ENCODE assay signal across 1 cellular context in genomic region chr20:49482621-49483017, GRCh38.
TF ChIP-seq lines count a peak whose summit lies in the region.

Gene KCNB1 (minus strand): TSS chr20:49482668. CDS start chr20:49482480, 188 bp downstream.

TF ChIP-seq in K562, 482 proteins besides CTCF, POLR2A, EP300 and RAD21 (continued from another document):
- TF ChIP-seq ZBTB33 (CRISPR knock-in tag; IDR thresholded peaks at IDR 0.05): 0 out of 2 replicates have a peak, but pooled peaks have one; percentile 20
- 0 out of 2 replicates have a peak, but pooled peaks have one; percentile 60 for TF ChIP-seq TFAP4 (CRISPR knock-in tag; IDR thresholded peaks at IDR 0.05; ENCODE audit: borderline replicate concordance)
- 0 out of 2 replicates have a peak, but pooled peaks have one; percentile 31 for TF ChIP-seq CHAMP1 (IDR thresholded peaks at IDR 0.05)
- peak; percentile 37; the same call in 1 of the 2 replicates for TF ChIP-seq DMBX1 (CRISPR knock-in tag; IDR thresholded peaks at IDR 0.05; ENCODE audit: borderline replicate concordance)
- TF ChIP-seq HMG20A (CRISPR knock-in tag; conservative IDR thresholded peaks at IDR 0.05): no peak
- TF ChIP-seq REST (CRISPR knock-in tag; IDR thresholded peaks at IDR 0.05; ENCODE audit: low read depth): peak; percentile 97
- TF ChIP-seq ZBTB7A (IDR thresholded peaks at IDR 0.05; ENCODE audit: borderline replicate concordance, control insufficient read depth, low read depth, low read length): peak; percentile 71
- peak; percentile 70; the same call in 1 of the 2 replicates for TF ChIP-seq ZNF511 (CRISPR knock-in tag; IDR thresholded peaks at IDR 0.05)
- peak; percentile 51; the same call in 1 of the 2 replicates for TF ChIP-seq NCOA1 (IDR thresholded peaks at IDR 0.05; ENCODE audit: low read depth)
- no peak for TF ChIP-seq MEF2D (tag; conservative IDR thresholded peaks at IDR 0.05; ENCODE audit: low read depth)
- TF ChIP-seq PYGO2 (tag; IDR thresholded peaks at IDR 0.05): no peak
- peak; percentile 76 for TF ChIP-seq PRMT5 (CRISPR knock-in tag; IDR thresholded peaks at IDR 0.05)
- TF ChIP-seq MAZ (CRISPR knock-in tag; conservative IDR thresholded peaks at IDR 0.05 in 1 of 2, IDR thresholded peaks at IDR 0.05 in 1 of 2): peak in 1 of 2 experiments; percentile 67; a peak in 2 of 4 replicates
- no peak for TF ChIP-seq CREB1 (IDR thresholded peaks at IDR 0.05)
- TF ChIP-seq CREB1 (CRISPR knock-in tag; IDR thresholded peaks at IDR 0.05): 0 out of 2 replicates have a peak, but pooled peaks have one; percentile 26
- peak; percentile 26 for TF ChIP-seq PCBP1 (IDR thresholded peaks at IDR 0.05; ENCODE audit: low read depth, low read length, poor library complexity, severe bottlenecking)
- TF ChIP-seq NR0B1 (IDR thresholded peaks at IDR 0.05; ENCODE audit: partially characterized antibody): no peak
- peak; percentile 50 for TF ChIP-seq CXXC5 (CRISPR knock-in tag; IDR thresholded peaks at IDR 0.05)
- TF ChIP-seq XRCC5 (IDR thresholded peaks at IDR 0.05; ENCODE audit: low read depth, low read length): 0 out of 2 replicates have a peak, but pooled peaks have one; percentile 34
- TF ChIP-seq HNRNPK (IDR thresholded peaks at IDR 0.05; ENCODE audit: low read depth, low read length, poor library complexity, severe bottlenecking): no peak
- peak; percentile 55; the same call in 1 of the 2 replicates for TF ChIP-seq ZNF766 (CRISPR knock-in tag; conservative IDR thresholded peaks at IDR 0.05)
- TF ChIP-seq RB1 (IDR thresholded peaks at IDR 0.05; ENCODE audit: low read depth): 0 out of 2 replicates have a peak, but pooled peaks have one; percentile 17
- 0 out of 2 replicates have a peak, but pooled peaks have one; percentile 18 for TF ChIP-seq NR2C2 (CRISPR knock-in tag; IDR thresholded peaks at IDR 0.05)
- TF ChIP-seq NR2C2 (tag; IDR thresholded peaks at IDR 0.05): no peak
- peak in 1 of 2 experiments; percentile 17; a peak in 1 of 4 replicates for TF ChIP-seq RCOR1 (IDR thresholded peaks at IDR 0.05; ENCODE audit: borderline replicate concordance in 1 of 2, low read depth in 2 of 2, low read length in 2 of 2)
- TF ChIP-seq ELF2 (CRISPR knock-in tag; IDR thresholded peaks at IDR 0.05): no peak
- peak; percentile 16; the same call in 1 of the 2 replicates for TF ChIP-seq CREM (IDR thresholded peaks at IDR 0.05; ENCODE audit: low read depth)
- TF ChIP-seq EHMT2 (IDR thresholded peaks at IDR 0.05): peak; percentile 97
- peak in 1 of 2 experiments; percentile 70; a peak in 1 of 4 replicates for TF ChIP-seq SIN3A (IDR thresholded peaks at IDR 0.05; ENCODE audit: borderline replicate concordance in 2 of 2, control insufficient read depth in 1 of 2, low read depth in 2 of 2, low read length in 2 of 2)
- 0 out of 2 replicates have a peak, but pooled peaks have one; percentile 32 for TF ChIP-seq FOXP4 (CRISPR knock-in tag; IDR thresholded peaks at IDR 0.05; ENCODE audit: borderline replicate concordance)
- TF ChIP-seq SMARCA4 (IDR thresholded peaks at IDR 0.05): no peak
